20 cellular contexts compared by ENCODE assay signal in the genomic region with DNA sequence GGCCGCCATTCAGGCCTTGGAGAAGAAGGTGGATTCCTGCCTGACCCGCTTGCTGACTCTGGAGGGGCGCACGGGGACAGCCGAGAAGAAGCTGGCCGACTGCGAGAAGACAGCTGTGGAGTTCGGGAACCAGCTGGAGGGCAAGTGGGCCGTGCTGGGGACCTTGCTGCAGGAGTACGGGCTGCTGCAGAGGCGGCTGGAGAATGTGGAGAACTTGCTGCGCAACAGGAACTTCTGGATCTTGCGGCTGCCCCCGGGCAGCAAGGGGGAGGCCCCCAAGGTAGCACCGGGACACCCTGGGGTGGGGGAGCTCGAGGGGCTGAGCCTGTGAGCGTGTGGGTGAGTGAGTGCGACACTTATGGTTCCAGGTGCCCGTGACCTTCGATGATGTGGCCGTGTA.
"Had no signal": no experiment of that assay in that cellular context is flagged by ENCODE, and none has a peak within 500 bp of the region (broad histone marks: within the 10 kb centered on the region; RNA-seq: fewer than 3 reads in every experiment).

No MANE protein-coding gene starts in this region.

- H3K4me3 Mint-ChIP-seq: activated CD4-positive, alpha-beta T cell treated with anti-CD3 and anti-CD28 coated beads, Interleukin-2, amount 10 ng/mL, durations not matched to agents 7 days and 5 days; activated CD8-positive, alpha-beta T cell treated with anti-CD3 and anti-CD28 coated beads for 36 hours; activated naive CD8-positive, alpha-beta T cell; activated T-cell treated with anti-CD3 and anti-CD28 coated beads, Interleukin-2, amount 50 U/mL, for 4 hours; brain; T-helper 17 cell; WTC11 had no signal

- DNase-seq: activated CD4-positive, alpha-beta T cell treated with anti-CD3 and anti-CD28 coated beads, Interleukin-2, amount 10 ng/mL, durations not matched to agents 7 days and 5 days; activated CD4-positive, CD25-positive, alpha-beta regulatory T cell treated with anti-CD3 and anti-CD28 coated beads, Interleukin-2, amount 50 U/mL, for 72 hours; activated CD8-positive, alpha-beta T cell treated with anti-CD3 and anti-CD28 coated beads for 36 hours; activated gamma-delta T cell treated with Interleukin-2 at 50 U/mL for 16 hours; activated T-cell treated with anti-CD3 and anti-CD28 coated beads, Interleukin-2, amount 50 U/mL, for 4 hours; amygdala; MM.1S; NCI-H1105; NCI-H1436; NCI-H187; NCI-H2081; NCI-H510A treated with DMSO at 0.1 percent for 48 hours; SHP77 treated with DMSO at 0.1 percent for 48 hours; T-helper 17 cell; T-helper 9 cell had no signal

- H3K27ac Mint-ChIP-seq: activated CD4-positive, alpha-beta T cell treated with anti-CD3 and anti-CD28 coated beads, Interleukin-2, amount 10 ng/mL, durations not matched to agents 7 days and 5 days; activated T-helper 2 cell treated with anti-CD3 and anti-CD28 coated beads, Interferon-gamma antibody, Interleukin-2, Interleukin-4, amounts not matched to agents 10 μg/mL and 5 μg/mL and 100 μg/mL, durations not matched to agents 14 hours and 24 hours and 36 hours; brain; T-helper 17 cell; WTC11 had no signal

- H3K27me3 Mint-ChIP-seq: activated CD4-positive, alpha-beta T cell treated with anti-CD3 and anti-CD28 coated beads, Interleukin-2, amount 10 ng/mL, durations not matched to agents 7 days and 5 days; activated CD8-positive, alpha-beta T cell treated with anti-CD3 and anti-CD28 coated beads for 36 hours; activated naive CD8-positive, alpha-beta T cell; brain; T-helper 17 cell had no signal

- H3K4me1 Mint-ChIP-seq: WTC11 had no signal

- ATAC-seq: activated CD8-positive, alpha-beta T cell treated with anti-CD3 and anti-CD28 coated beads for 36 hours; activated T-cell treated with anti-CD3 and anti-CD28 coated beads, Interleukin-2, amount 50 U/mL, for 4 hours; HepG2; T-helper 17 cell; WTC11 had no signal

- H3K9me3 Mint-ChIP-seq: activated CD4-positive, alpha-beta T cell treated with anti-CD3 and anti-CD28 coated beads, Interleukin-2, amount 10 ng/mL, durations not matched to agents 7 days and 5 days; activated T-cell treated with anti-CD3 and anti-CD28 coated beads, Interleukin-2, amount 50 U/mL, for 4 hours; activated T-helper 2 cell treated with anti-CD3 and anti-CD28 coated beads, Interferon-gamma antibody, Interleukin-2, Interleukin-4, amounts not matched to agents 10 μg/mL and 5 μg/mL and 100 μg/mL, durations not matched to agents 14 hours and 24 hours and 36 hours; brain; WTC11 had no signal
